In genomic region chr19:41597600-41598041, GRCh38 we compare ENCODE assay signal across 8 cellular contexts. TPM values are rescaled to one million over a fixed set of nuclear protein-coding genes. Genes with fewer than 3 reads are reported as not detected.
DNase-seq lines count a peak whose midpoint lies in the region; ATAC-seq, FAIRE-seq and TF ChIP-seq lines count a peak whose summit lies in the region.

No MANE protein-coding gene starts in this region.

- POLR2A ChIA-PET in MCF 10A (lab: Yijun Ruan, JAX): no interaction called here

- ATAC-seq in GM19372 (IDR thresholded peaks at IDR 0.05; ENCODE audit: low read depth, unreplicated experiment) (peak; percentile 61), HG02610 (IDR thresholded peaks at IDR 0.05; ENCODE audit: unreplicated experiment) (no peak)

- intact Hi-C loops in MCF 10A (cut with micrococcal nuclease): no loop called here

- H3K27ac Mint-ChIP-seq in MCF 10A (ENCODE audit: low read depth, unreplicated experiment): no peak overlapping the region

- CTCF ChIA-PET in MCF 10A (lab: Yijun Ruan, JAX): interaction anchor here (0.6 to 5.6 kb wide), 19 partner anchors 10 to 1477 kb away, joined by 3 to 29 read pairs (median 3); no protein-coding TSS in a partner anchor

- peaks cover 6% of the 10 kb centered on the region for H3K4me1 Mint-ChIP-seq in MCF 10A (ENCODE audit: insufficient read depth, unreplicated experiment)

- BruUV-seq in MCF 10A (replicated peaks; lab: Mats Ljungman, UMichigan): no TSS peak

- H3K36me3 Mint-ChIP-seq in MCF 10A (ENCODE audit: insufficient read depth, unreplicated experiment): no peaks in the 10 kb centered on the region

- FAIRE-seq in islet of Langerhans (lab: Jason Lieb, UNC): peak; percentile 17

- peak; percentile 97 for TF ChIP-seq CTCF in VCaP (conservative IDR thresholded peaks at IDR 0.05)
- TF ChIP-seq CTCF in MCF 10A (IDR thresholded peaks at IDR 0.05; ENCODE audit: unreplicated experiment): peak; percentile 86

- peak; percentile 53 to 62 for DNase-seq in AML-193 (lab: John Stamatoyannopoulos, UW)
- peak; percentile 20 for DNase-seq in NCI-H2171 (lab: John Stamatoyannopoulos, UW)
- peak; percentile 68 for DNase-seq in MCF 10A (ENCODE audit: unreplicated experiment)
- peak; percentile 46 to 70 for DNase-seq in stimulated activated CD4-positive, alpha-beta T cell treated with anti-CD3 and anti-CD28 coated beads, Interleukin-1b, Interleukin-23, amount 100 ng/mL, for 4 hours (ENCODE audit: low read depth in 2 of 2)

- no peaks in the 10 kb centered on the region for H3K9me3 Mint-ChIP-seq in MCF 10A (ENCODE audit: unreplicated experiment)

- H3K4me3 Mint-ChIP-seq in MCF 10A (ENCODE audit: unreplicated experiment): no peak overlapping the region

- H3K27ac ChIP-seq in VCaP: no peak overlapping the region

- peaks cover 85% of the 10 kb centered on the region for H3K27me3 Mint-ChIP-seq in MCF 10A (ENCODE audit: insufficient read depth, unreplicated experiment)

RNA-seq across cellular contexts. Expression of gene CEACAM21, which starts 21.7 kb away (rescaled TPM):
- not detected in 2 replicates for total RNA-seq in MCF 10A (2022)

RNA-seq across cellular contexts. Expression of gene CEACAM4, which starts 29.3 kb away (rescaled TPM):
- total RNA-seq in MCF 10A (2022): not detected in 2 replicates
